Comparison of ENCODE assay signal across 8 cellular contexts in genomic region chr17:60079401-60079861, GRCh38. TPM values are rescaled to one million over a fixed set of nuclear protein-coding genes. Genes with fewer than 3 reads are reported as not detected.
DNase-seq lines count a peak whose midpoint lies in the region; ATAC-seq and TF ChIP-seq lines count a peak whose summit lies in the region.

No MANE protein-coding gene starts in this region.

- POLR2A ChIA-PET in HEK293 (lab: Yijun Ruan, JAX), result interaction anchor here (0.6 to 2.9 kb wide), 3 partner anchors 8 to 1784 kb away, joined by 3 to 34 read pairs (median 3); partner anchors contain the start of gene BRIP1
- POLR2A ChIA-PET in WTC11 (lab: Charles Lee), result no interaction called here

- H3K36me3 ChIP-seq in HEK293 (ENCODE audit: control insufficient read depth in 2 of 2, insufficient read depth in 1 of 2, low read length in 2 of 2), result peaks cover 15 to 18% of the 10 kb centered on the region in 2 experiments
- H3K36me3 ChIP-seq in heart right ventricle, result peaks cover 0 to 22% (median 15%) of the 10 kb centered on the region in 9 donors

- H3K27ac Mint-ChIP-seq in WTC11, result no peak overlapping the region

- H3K4me1 ChIP-seq in HEK293 (ENCODE audit: control insufficient read depth, insufficient read depth, low read length), result peaks cover 13% of the 10 kb centered on the region
- H3K4me1 ChIP-seq in heart right ventricle, result peaks cover 0 to 40% (median 25%) of the 10 kb centered on the region in 9 donors

- H3K27me3 ChIP-seq in heart right ventricle, result no peaks in the 10 kb centered on the region

- peak overlapping the region; percentile 97 for H3K4me3 Mint-ChIP-seq in WTC11

- H3K9me3 ChIP-seq in HEK293 (ENCODE audit: control insufficient read depth, insufficient read depth, low read depth, low read length) (no peaks in the 10 kb centered on the region), heart right ventricle (no peaks in the 10 kb centered on the region)

- intact Hi-C loops in heart right ventricle (cut with DNase I), result no loop called here

- 32 to 40% methylated on average over 8 of the region's 8 CpGs for whole genome bisulfite sequencing in heart right ventricle, 2 donors

- peaks cover 16% of the 10 kb centered on the region for H3K4me1 Mint-ChIP-seq in WTC11

- ATAC-seq in WTC11 (no peak), heart right ventricle (peak; percentile 18 to 57 (median 47)), GM18873 (IDR thresholded peaks at IDR 0.05; ENCODE audit: low FRiP score, unreplicated experiment) (no peak)

- H3K36me3 Mint-ChIP-seq in WTC11, result peaks cover 10% of the 10 kb centered on the region

- H3K27ac ChIP-seq in HEK293 (ENCODE audit: extremely low read depth, low read depth, low read length), result no peak overlapping the region
- H3K27ac ChIP-seq in heart right ventricle, result peak overlapping the region in 9 of 10 donors; percentile 19 to 88 (median 78)

- CTCF ChIA-PET in HEK293 (lab: Yijun Ruan, JAX) (interaction anchor here (0.7 to 1.7 kb wide), 2 partner anchors 12 to 28 kb away, joined by 5 read pairs; no protein-coding TSS in a partner anchor), WTC11 (lab: Charles Lee) (interaction anchor here (1.3 to 2.0 kb wide), 2 partner anchors 9 to 18 kb away, joined by 4 to 7 read pairs; no protein-coding TSS in a partner anchor)

- H3K4me3 ChIP-seq in HEK293 (ENCODE audit: low read depth, low read length) (peak overlapping the region; percentile 79), heart right ventricle (peak overlapping the region; percentile 51 to 98 (median 79)), skeletal muscle cell (ENCODE audit: low read depth, low read length) (peak overlapping the region; percentile 57)

- TF ChIP-seq CTCF in HEK293 (tag by site-specific recombination; IDR thresholded peaks at IDR 0.05), result no peak
- TF ChIP-seq CTCF in WTC11 (IDR thresholded peaks at IDR 0.05), result no peak
- TF ChIP-seq CTCF in heart right ventricle (IDR thresholded peaks at IDR 0.05), result no peak

- H3K9me3 Mint-ChIP-seq in WTC11, result no peaks in the 10 kb centered on the region

- H3K27me3 Mint-ChIP-seq in WTC11 (ENCODE audit: low read depth), result no peaks in the 10 kb centered on the region

- DNase-seq in AG08396 (ENCODE audit: low spot score) (peak; percentile 22), WTC11 (ENCODE audit: low spot score) (no peak), heart right ventricle (no peak), skeletal muscle cell (ENCODE audit: low read depth) (no peak), epidermal melanocyte (ENCODE audit: insufficient read length, low spot score) (no peak), NOMO-1 treated with dmso at 0.1 percent for 144 hours (lab: John Stamatoyannopoulos, UW; ENCODE audit: unreplicated experiment) (no peak)

TF ChIP-seq in HEK293, 187 proteins besides CTCF, POLR2A, EP300 and RAD21:
- TF ChIP-seq ZNF362 (tag by site-specific recombination; IDR thresholded peaks at IDR 0.05), result 0 out of 2 replicates have a peak, but pooled peaks have one; percentile 2
- TF ChIP-seq PRDM1 (tag by site-specific recombination; IDR thresholded peaks at IDR 0.05), result peak; percentile 53; the same call in 1 of the 2 replicates
- TF ChIP-seq ZNF658 (tag by site-specific recombination; IDR thresholded peaks at IDR 0.05), result no peak
- TF ChIP-seq ZBTB48 (tag by site-specific recombination; IDR thresholded peaks at IDR 0.05), result peak; percentile 86
- peak; percentile 85 for TF ChIP-seq ZNF600 (tag by site-specific recombination; IDR thresholded peaks at IDR 0.05)

TF ChIP-seq in WTC11, 78 proteins besides CTCF, POLR2A, EP300 and RAD21:
- TF ChIP-seq HMGXB4 (CRISPR knock-in tag; IDR thresholded peaks at IDR 0.05) (no peak), ZNF219 (CRISPR knock-in tag; IDR thresholded peaks at IDR 0.05; ENCODE audit: borderline replicate concordance) (no peak), ARID4B (CRISPR knock-in tag; IDR thresholded peaks at IDR 0.05; ENCODE audit: borderline replicate concordance) (no peak), IRF1 (CRISPR knock-in tag; IDR thresholded peaks at IDR 0.05) (no peak), EMX1 (CRISPR knock-in tag; IDR thresholded peaks at IDR 0.05) (no peak), RELA (CRISPR knock-in tag; IDR thresholded peaks at IDR 0.05; ENCODE audit: borderline replicate concordance) (no peak), ZBTB21 (CRISPR knock-in tag; IDR thresholded peaks at IDR 0.05; ENCODE audit: borderline replicate concordance) (no peak), TEAD4 (CRISPR knock-in tag; IDR thresholded peaks at IDR 0.05) (no peak), GRHL2 (CRISPR knock-in tag; IDR thresholded peaks at IDR 0.05; ENCODE audit: insufficient replicate concordance, severe bottlenecking) (no peak)

RNA-seq across cellular contexts. Expression of gene HEATR6, which starts 0.7 kb away (rescaled TPM):
- total RNA-seq in WTC11 (2021), result 20.7 to 23.1 TPM (median 21.3 TPM) in 3 replicates
- 10 to 100 TPM; 10.8 to 17.2 (median 13.1) TPM for total RNA-seq in heart right ventricle
- polyA plus RNA-seq in heart right ventricle, result 1 to 10 TPM; 5.3 to 6.4 TPM

Comparison
In these comparisons a context has a peak if more than half of its experiments do, and no peak if none do; other contexts are left out.
1. ATAC-seq: peak in heart right ventricle (8 of 8); none in WTC11 (single experiment) and GM18873 (single experiment).
2. Peak in every context shown above with its lines, with median percentiles within 50 percentile points of each other: H3K4me3 ChIP-seq.